Comparison of ENCODE assay signal across 18 cellular contexts in the genomic region with DNA sequence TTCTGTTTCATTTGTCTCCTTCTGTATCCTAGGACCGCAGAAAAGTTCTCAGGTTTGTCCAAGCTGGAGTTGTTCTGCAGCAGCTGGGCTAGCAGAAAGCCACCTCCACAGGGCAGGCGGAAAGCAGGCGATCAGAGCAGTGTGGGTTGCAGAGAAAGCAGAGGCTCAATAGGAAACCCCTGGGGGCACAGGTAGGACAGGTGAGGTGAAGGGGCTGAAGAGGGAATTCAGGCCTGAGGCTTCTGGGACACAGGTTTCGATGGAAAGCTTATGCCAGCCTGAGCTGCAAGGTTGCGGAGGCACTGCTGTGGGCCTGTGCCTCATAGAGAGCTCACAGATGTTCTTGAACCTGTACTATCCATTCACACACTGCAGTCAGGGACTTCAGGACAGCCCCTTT.
"Had no signal": no experiment of that assay in that cellular context is flagged by ENCODE, and none has a peak within 500 bp of the region (broad histone marks: within the 10 kb centered on the region; RNA-seq: fewer than 3 reads in every experiment).

No MANE protein-coding gene starts in this region.

- H3K27me3 Mint-ChIP-seq: activated CD4-positive, alpha-beta T cell treated with anti-CD3 and anti-CD28 coated beads, Interleukin-2, amount 10 ng/mL, durations not matched to agents 24 days and 14 days; memory B cell had no signal

- H3K27ac Mint-ChIP-seq: activated CD4-positive, alpha-beta T cell treated with anti-CD3 and anti-CD28 coated beads, Interleukin-2, amount 10 ng/mL, durations not matched to agents 24 days and 14 days; activated naive CD4-positive, alpha-beta T cell treated with anti-CD3 and anti-CD28 coated beads, Interleukin-2, amount 50 U/mL, for 24 hours; memory B cell; nephron progenitor cell had no signal

- ATAC-seq: activated CD4-positive, CD25-positive, alpha-beta regulatory T cell treated with anti-CD3 and anti-CD28 coated beads, Interleukin-2, amount 50 U/mL, for 24 hours; body of pancreas; gastroesophageal sphincter; left cardiac atrium had no signal

- H3K9me3 Mint-ChIP-seq: activated CD4-positive, alpha-beta T cell treated with anti-CD3 and anti-CD28 coated beads, Interleukin-2, amount 10 ng/mL, durations not matched to agents 24 days and 14 days; activated naive CD4-positive, alpha-beta T cell treated with anti-CD3 and anti-CD28 coated beads, Interleukin-2, amount 50 U/mL, for 24 hours had no signal

- DNase-seq: activated CD4-positive, alpha-beta T cell treated with anti-CD3 and anti-CD28 coated beads, Interleukin-2, amount 10 ng/mL, durations not matched to agents 24 days and 14 days; activated gamma-delta T cell treated with Interleukin-2 at 50 U/mL for 16 hours; activated T-cell treated with anti-CD3 and anti-CD28 coated beads, Interleukin-2, amount 50 U/mL, for 1 hour; anterior cingulate cortex; body of pancreas; cortex of kidney; head of caudate nucleus; hypothalamus; left cardiac atrium; nephron progenitor cell; nucleus accumbens; posterior cingulate gyrus; stimulated activated CD4-positive, alpha-beta T cell treated with anti-CD3 and anti-CD28 coated beads, Interleukin-4, amount 100 ng/mL, for 24 hours; stomach had no signal

- H3K36me3 Mint-ChIP-seq: activated naive CD4-positive, alpha-beta T cell treated with anti-CD3 and anti-CD28 coated beads, Interleukin-2, amount 50 U/mL, for 24 hours; memory B cell had no signal

- H3K4me3 Mint-ChIP-seq: activated CD4-positive, alpha-beta T cell treated with anti-CD3 and anti-CD28 coated beads, Interleukin-2, amount 10 ng/mL, durations not matched to agents 24 days and 14 days; activated naive CD4-positive, alpha-beta T cell treated with anti-CD3 and anti-CD28 coated beads, Interleukin-2, amount 50 U/mL, for 24 hours; memory B cell; nephron progenitor cell had no signal

- H3K4me1 Mint-ChIP-seq: activated CD4-positive, alpha-beta T cell treated with anti-CD3 and anti-CD28 coated beads, Interleukin-2, amount 10 ng/mL, durations not matched to agents 24 days and 14 days; activated naive CD4-positive, alpha-beta T cell treated with anti-CD3 and anti-CD28 coated beads, Interleukin-2, amount 50 U/mL, for 24 hours; memory B cell; nephron progenitor cell had no signal
